23 cellular contexts compared by ENCODE assay signal in the genomic region with DNA sequence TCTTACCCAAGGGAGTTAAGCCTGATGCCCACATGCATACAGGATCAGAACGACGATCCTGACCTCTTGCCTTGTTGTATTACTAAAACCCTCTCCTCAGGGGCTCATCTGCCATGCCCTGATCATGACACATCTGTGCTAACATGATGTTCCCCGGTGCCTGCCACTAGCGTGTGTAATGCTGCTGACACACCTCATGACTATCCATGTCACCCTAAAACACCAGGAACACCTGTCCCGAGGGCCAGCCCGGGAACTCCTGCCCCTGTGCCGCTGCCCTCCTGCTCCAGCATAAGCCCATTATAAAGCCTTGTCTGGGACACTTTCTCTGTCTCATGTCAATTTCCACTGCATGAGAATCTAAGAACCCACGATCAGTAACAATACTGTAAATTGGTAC.
"Had no signal": no experiment of that assay in that cellular context is flagged by ENCODE, and none has a peak within 500 bp of the region (broad histone marks: within the 10 kb centered on the region; RNA-seq: fewer than 3 reads in every experiment).

No MANE protein-coding gene starts in this region.

- H3K4me3 ChIP-seq: heart right ventricle, lower lobe of right lung, right lobe of liver, upper lobe of left lung, vagina had no signal

- H3K4me3 Mint-ChIP-seq: naive thymus-derived CD8-positive, alpha-beta T cell; neural crest cell; stimulated activated naive CD8-positive, alpha-beta T cell treated with anti-CD3 and anti-CD28 coated beads, Interleukin-15, Interleukin-2, amounts not matched to agents 100 ng/mL and 50 ng/mL, for 24 hours; T-helper 1 cell treated with Interleukin-12 subunit alpha and Interleukin-12 subunit beta and Interleukin-4 antibody, amounts not matched to agents 30 μg/mL and 1 μg/mL, for 36 hours had no signal

- H3K36me3 ChIP-seq: right lobe of liver, vagina had no signal

- H3K9me3 ChIP-seq: heart right ventricle, lower lobe of right lung, right lobe of liver, upper lobe of left lung, vagina had no signal

- H3K27ac ChIP-seq: right lobe of liver, vagina had no signal

- DNase-seq: activated CD4-positive, alpha-beta T cell treated with anti-CD3 and anti-CD28 coated beads for 4 hours; activated CD4-positive, alpha-beta T cell treated with anti-CD3 and anti-CD28 coated beads, Interleukin-2, amount 50 U/mL, for 4 hours; activated gamma-delta T cell treated with Interleukin-2 at 50 U/mL for 16 hours; activated naive CD4-positive, alpha-beta T cell treated with anti-CD3 and anti-CD28 coated beads, Interleukin-2, amount 50 U/mL, for 16 hours; activated T-cell treated with anti-CD3 and anti-CD28 coated beads, Interleukin-2, amount 50 U/mL, for 1 hour; cortex of kidney; foreskin fibroblast; heart right ventricle; lower lobe of right lung; mesenchymal stem cell; naive thymus-derived CD8-positive, alpha-beta T cell; occipital lobe; right lobe of liver; stimulated activated CD4-positive, alpha-beta T cell treated with anti-CD3 and anti-CD28 coated beads, Interleukin-2, amount 100 ng/mL, for 48 hours; substantia nigra; SW 1271; T-helper 9 cell had no signal

- H3K9me3 Mint-ChIP-seq: naive thymus-derived CD8-positive, alpha-beta T cell; neural crest cell; stimulated activated naive CD8-positive, alpha-beta T cell treated with anti-CD3 and anti-CD28 coated beads, Interleukin-15, Interleukin-2, amounts not matched to agents 100 ng/mL and 50 ng/mL, for 24 hours; T-helper 1 cell treated with Interleukin-12 subunit alpha and Interleukin-12 subunit beta and Interleukin-4 antibody, amounts not matched to agents 30 μg/mL and 1 μg/mL, for 36 hours had no signal

- H3K4me1 Mint-ChIP-seq: neural crest cell had no signal

- H3K36me3 Mint-ChIP-seq: naive thymus-derived CD8-positive, alpha-beta T cell had no signal

- ATAC-seq: lower lobe of right lung; naive thymus-derived CD8-positive, alpha-beta T cell; right lobe of liver had no signal

- H3K27ac Mint-ChIP-seq: stimulated activated naive CD8-positive, alpha-beta T cell treated with anti-CD3 and anti-CD28 coated beads, Interleukin-15, Interleukin-2, amounts not matched to agents 100 ng/mL and 50 ng/mL, for 24 hours; T-helper 1 cell treated with Interleukin-12 subunit alpha and Interleukin-12 subunit beta and Interleukin-4 antibody, amounts not matched to agents 30 μg/mL and 1 μg/mL, for 36 hours had no signal

- H3K9ac ChIP-seq: parathyroid adenoma had no signal

- H3K27me3 Mint-ChIP-seq: stimulated activated naive CD8-positive, alpha-beta T cell treated with anti-CD3 and anti-CD28 coated beads, Interleukin-15, Interleukin-2, amounts not matched to agents 100 ng/mL and 50 ng/mL, for 24 hours had no signal

- H2AFZ ChIP-seq: parathyroid adenoma had no signal

- H3K27me3 ChIP-seq: heart right ventricle, right lobe of liver, upper lobe of left lung, vagina had no signal
